8 cellular contexts compared by ENCODE assay signal in genomic region chr6:3732345-3733141, GRCh38. TPM values are rescaled to one million over a fixed set of nuclear protein-coding genes. Genes with fewer than 3 reads are reported as not detected.
DNase-seq lines count a peak whose midpoint lies in the region; ATAC-seq and TF ChIP-seq lines count a peak whose summit lies in the region.

No MANE protein-coding gene starts in this region.

- H3K9me2 ChIP-seq in SU-DHL-6 (replicated peaks; ENCODE audit: insufficient read depth, low read length) = no peaks in the 10 kb centered on the region

- H3K27ac ChIP-seq in SU-DHL-6 (ENCODE audit: low read depth, low read length) = no peak overlapping the region
- peak overlapping the region in 1 of 12 donors; percentile 6 for H3K27ac ChIP-seq in heart left ventricle

- intact Hi-C loops in heart left ventricle (cut with DNase I) = loop anchor here (1.0 to 10.0 kb wide), 11 partner anchors 275 to 608 kb away; partner anchors contain the start of gene SLC22A23 (in 3 of the 10)

- no peak overlapping the region for H2AFZ ChIP-seq in SU-DHL-6 (ENCODE audit: low read depth, low read length, severe bottlenecking)

- H4K20me1 ChIP-seq in SU-DHL-6 (ENCODE audit: low read depth, low read length) = no peaks in the 10 kb centered on the region

- peaks cover 0 to 21% (median 7%) of the 10 kb centered on the region in 12 donors for H3K4me1 ChIP-seq in heart left ventricle

- peaks cover 3% of the 10 kb centered on the region for H3K9me3 Mint-ChIP-seq in activated naive CD8-positive, alpha-beta T cell treated with anti-CD3 and anti-CD28 coated beads for 36 hours

- no peaks in the 10 kb centered on the region for H3K4me1 Mint-ChIP-seq in activated naive CD8-positive, alpha-beta T cell treated with anti-CD3 and anti-CD28 coated beads for 36 hours

- WGBS in heart left ventricle, 4 donors = 27 to 31% (median 28%) methylated on average over 16 of the region's 16 CpGs

- H3K27me3 Mint-ChIP-seq in activated naive CD8-positive, alpha-beta T cell treated with anti-CD3 and anti-CD28 coated beads for 36 hours = peaks cover 19% of the 10 kb centered on the region

- H3K36me3 Mint-ChIP-seq in activated naive CD8-positive, alpha-beta T cell treated with anti-CD3 and anti-CD28 coated beads for 36 hours = no peaks in the 10 kb centered on the region

- ATAC-seq in heart left ventricle (peak in 3 of 4 donors; percentile 74 to 81 (median 80)), HG02763 (IDR thresholded peaks at IDR 0.05; ENCODE audit: unreplicated experiment) (no peak), HG03280 (IDR thresholded peaks at IDR 0.05; ENCODE audit: unreplicated experiment) (no peak)

- H3K27ac Mint-ChIP-seq in activated naive CD8-positive, alpha-beta T cell treated with anti-CD3 and anti-CD28 coated beads for 36 hours = no peak overlapping the region

- no peak overlapping the region for H3K4me3 ChIP-seq in NB4 (ENCODE audit: low read depth, low read length)
- no peak overlapping the region for H3K4me3 ChIP-seq in SU-DHL-6 (ENCODE audit: insufficient read depth, low read length, poor library complexity, severe bottlenecking)
- no peak overlapping the region for H3K4me3 ChIP-seq in heart left ventricle

- TF ChIP-seq POLR2A in NB4 (IDR thresholded peaks at IDR 0.05; ENCODE audit: extremely low read depth, insufficient read length) = no peak
- TF ChIP-seq POLR2A in heart left ventricle (IDR thresholded peaks at IDR 0.05) = no peak

- H3K36me3 ChIP-seq in SU-DHL-6 (ENCODE audit: low read length) = no peaks in the 10 kb centered on the region
- H3K36me3 ChIP-seq in heart left ventricle = peaks cover under 1 to 87% (median 77%) of the 10 kb centered on the region in 9 donors

- DNase-seq in NB4 (ENCODE audit: low read depth) (peak; percentile 67), heart left ventricle (peak; percentile 66 to 80 (median 72)), putamen (ENCODE audit: low spot score) (peak; percentile 70)
- DNase-seq in activated naive CD8-positive, alpha-beta T cell treated with anti-CD3 and anti-CD28 coated beads for 36 hours = peak; percentile 59

- no peak overlapping the region for H3K9ac ChIP-seq in SU-DHL-6 (ENCODE audit: low read length)

- no peaks in the 10 kb centered on the region for H3K27me3 ChIP-seq in SU-DHL-6 (ENCODE audit: low read length)
- no peaks in the 10 kb centered on the region for H3K27me3 ChIP-seq in heart left ventricle

- H3K9me3 ChIP-seq in SU-DHL-6 (ENCODE audit: insufficient read depth, low read length) (no peaks in the 10 kb centered on the region), heart left ventricle (peaks cover 0 to 9% (median 0%) of the 10 kb centered on the region in 12 donors)

- H3K79me2 ChIP-seq in SU-DHL-6 (ENCODE audit: insufficient read depth, low read length) = no peaks in the 10 kb centered on the region

- TF ChIP-seq CTCF in GM12872 (IDR thresholded peaks at IDR 0.05; ENCODE audit: insufficient read depth, low read depth, low read length) (peak; percentile 91), NB4 (IDR thresholded peaks at IDR 0.05; ENCODE audit: low read depth, low read length) (peak; percentile 77), SU-DHL-6 (IDR thresholded peaks at IDR 0.05; ENCODE audit: insufficient read depth, low read length, poor library complexity, severe bottlenecking) (peak; percentile 99), heart left ventricle (IDR thresholded peaks at IDR 0.05) (peak; percentile 73 to 93 (median 85))

- H3F3A ChIP-seq in SU-DHL-6 (ENCODE audit: insufficient read depth) = no peaks in the 10 kb centered on the region

- H3K4me2 ChIP-seq in SU-DHL-6 (ENCODE audit: low read depth, low read length, poor library complexity, severe bottlenecking) = no peak overlapping the region

- H3K4me3 Mint-ChIP-seq in activated naive CD8-positive, alpha-beta T cell treated with anti-CD3 and anti-CD28 coated beads for 36 hours = no peak overlapping the region

RNA-seq across cellular contexts. Expression of gene PXDC1, which starts 19.0 kb away (rescaled TPM):
- total RNA-seq in activated naive CD8-positive, alpha-beta T cell treated with anti-CD3 and anti-CD28 coated beads for 36 hours = under 1 TPM in 1 of 2 experiments, not detected in 1; 0.18 TPM
- total RNA-seq in heart left ventricle = 10 to 100 TPM; 13.7 to 73.9 (median 29.1) TPM
- polyA plus RNA-seq in heart left ventricle = 10 to 100 TPM; 20.0 to 89.9 TPM

Comparison
In these comparisons a context has a peak if more than half of its experiments do, and no peak if none do; other contexts are left out.
1. ATAC-seq: peak in heart left ventricle (3 of 4); none in HG02763 (single experiment) and HG03280 (single experiment).
2. RNA of gene PXDC1, which starts 19.0 kb away (total RNA-seq): 13.7 to 73.9 TPM in heart left ventricle; 0.18 TPM in activated naive CD8-positive, alpha-beta T cell treated with anti-CD3 and anti-CD28 coated beads for 36 hours; every median in the first group is over 10 times any median in the second.
3. Peak in every context shown above with its lines, with median percentiles within 50 percentile points of each other: CTCF ChIP-seq and DNase-seq.